8 cellular contexts compared by ENCODE assay signal in the genomic region with DNA sequence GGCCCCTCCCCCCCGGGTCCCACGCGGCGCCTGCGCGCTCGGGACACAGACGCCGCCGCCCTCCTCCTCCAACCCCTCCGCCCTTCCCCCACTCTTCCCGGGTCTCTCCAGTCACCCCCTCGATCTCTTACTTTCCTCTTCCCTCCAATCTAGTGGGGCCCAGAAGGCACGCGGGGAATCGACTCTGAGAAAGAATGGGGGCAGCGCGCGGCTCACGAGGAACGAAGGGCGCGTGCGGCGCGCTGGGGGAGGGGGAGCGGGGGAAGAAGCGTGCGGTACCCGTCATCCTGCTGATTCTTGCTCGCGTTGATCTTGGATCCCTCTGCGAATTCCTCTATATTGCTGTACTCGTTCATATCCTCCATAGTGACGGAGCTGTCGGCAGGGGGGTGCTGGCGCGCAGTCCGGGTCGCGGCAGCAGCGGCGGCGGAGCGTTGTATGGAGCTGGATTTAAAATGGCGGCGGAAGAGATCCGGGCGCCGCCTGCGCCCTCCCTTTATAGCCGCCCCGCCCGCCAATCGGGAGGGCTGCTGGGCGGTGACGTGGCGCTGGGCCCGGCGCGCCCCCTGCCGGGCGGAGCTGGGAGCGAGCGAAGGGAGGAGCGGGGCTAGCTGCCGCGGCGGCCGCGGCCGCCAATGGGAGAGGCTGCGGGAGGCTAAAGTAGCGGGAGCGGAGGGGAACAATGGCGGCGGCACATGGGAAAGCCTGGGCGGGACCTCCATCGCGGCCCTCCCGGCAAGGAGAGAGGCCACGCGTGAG. TPM values are rescaled to one million over a fixed set of nuclear protein-coding genes. Genes with fewer than 3 reads are reported as not detected.
A peak's percentile ranks its signal among the peaks of the same experiment; 100 is the strongest.
DNase-seq lines count a peak whose midpoint lies in the region; ATAC-seq and TF ChIP-seq lines count a peak whose summit lies in the region.

No MANE protein-coding gene starts in this region.

- H3K27ac ChIP-seq in HL-60 (replicated peaks) (peak overlapping the region; percentile 99), ectodermal cell (ENCODE audit: insufficient read depth, low read depth, low read length, poor library complexity, severe bottlenecking) (peak overlapping the region; percentile 99)

- H3K36me3 Mint-ChIP-seq in activated CD8-positive, alpha-beta T cell treated with anti-CD3 and anti-CD28 coated beads for 36 hours (ENCODE audit: low read depth): peaks cover 79% of the 10 kb centered on the region
- peaks cover 17% of the 10 kb centered on the region for H3K36me3 Mint-ChIP-seq in memory B cell

- ATAC-seq in GM19463 (IDR thresholded peaks at IDR 0.05; ENCODE audit: unreplicated experiment) (peak; percentile 53), memory B cell (ENCODE audit: low read depth) (peak; percentile 53)
- peak; percentile 61 for ATAC-seq in activated CD8-positive, alpha-beta T cell treated with anti-CD3 and anti-CD28 coated beads for 36 hours

- no peaks in the 10 kb centered on the region for H3K9me3 Mint-ChIP-seq in activated CD8-positive, alpha-beta T cell treated with anti-CD3 and anti-CD28 coated beads for 36 hours
- H3K9me3 Mint-ChIP-seq in memory B cell: no peaks in the 10 kb centered on the region

- DNase-seq in CMK (ENCODE audit: low read depth): peak; percentile 66
- peak; percentile 65 to 89 for DNase-seq in HL-60 (ENCODE audit: low read depth in 1 of 2, low spot score in 1 of 2)
- peak; percentile 57 for DNase-seq in NCI-H82 treated with DMSO at 0.1 percent for 48 hours (lab: John Stamatoyannopoulos, UW; ENCODE audit: unreplicated experiment)
- DNase-seq in activated CD8-positive, alpha-beta T cell treated with anti-CD3 and anti-CD28 coated beads for 36 hours: peak; percentile 90
- peak; percentile 97 for DNase-seq in memory B cell (ENCODE audit: low spot score in 2 of 2)
- DNase-seq in stimulated activated CD8-positive, alpha-beta memory T cell treated with anti-CD3 and anti-CD28 coated beads, Interleukin-12 subunit alpha, Interleukin-12 subunit beta, amount 100 ng/mL, for 24 hours (ENCODE audit: extremely low read depth): peak; percentile 85

- peaks cover 53% of the 10 kb centered on the region for H3K4me1 Mint-ChIP-seq in activated CD8-positive, alpha-beta T cell treated with anti-CD3 and anti-CD28 coated beads for 36 hours (ENCODE audit: low read depth)
- H3K4me1 Mint-ChIP-seq in memory B cell: peaks cover 23% of the 10 kb centered on the region

- H3K27me3 ChIP-seq in HL-60 (ENCODE audit: insufficient read depth, poor library complexity, severe bottlenecking): no peaks in the 10 kb centered on the region
- H3K27me3 ChIP-seq in ectodermal cell (ENCODE audit: control insufficient read depth, insufficient read depth, low read length, poor library complexity, severe bottlenecking): no peaks in the 10 kb centered on the region

- H3K4me3 ChIP-seq in HL-60 (replicated peaks; ENCODE audit: insufficient read depth, low read length) (peak overlapping the region; percentile 93), ectodermal cell (ENCODE audit: insufficient read depth, low read depth, low read length) (peak overlapping the region; percentile 58)

- H3K27me3 Mint-ChIP-seq in activated CD8-positive, alpha-beta T cell treated with anti-CD3 and anti-CD28 coated beads for 36 hours: no peaks in the 10 kb centered on the region
- no peaks in the 10 kb centered on the region for H3K27me3 Mint-ChIP-seq in memory B cell

- POLR2A ChIA-PET in activated CD8-positive, alpha-beta T cell treated with anti-CD3 and anti-CD28 coated beads for 36 hours (lab: Charles Lee): interaction anchor here (0.7 to 8.1 kb wide), 20 partner anchors 9 to 681 kb away, joined by 3 to 193 read pairs (median 5); partner anchors contain the start of genes HNRNPD and THAP9

- peak overlapping the region; percentile 97 for H3K4me3 Mint-ChIP-seq in activated CD8-positive, alpha-beta T cell treated with anti-CD3 and anti-CD28 coated beads for 36 hours
- peak overlapping the region; percentile 98 for H3K4me3 Mint-ChIP-seq in memory B cell

- peaks cover 28% of the 10 kb centered on the region for H3K36me3 ChIP-seq in ectodermal cell (ENCODE audit: control insufficient read depth, insufficient read depth, low read length)

- CTCF ChIA-PET in activated CD8-positive, alpha-beta T cell treated with anti-CD3 and anti-CD28 coated beads for 36 hours (lab: Charles Lee): interaction anchor here (0.6 to 2.1 kb wide), 14 partner anchors 8 to 144 kb away, joined by 3 to 12 read pairs (median 6); partner anchors contain the start of gene HNRNPD

- peak overlapping the region; percentile 99 for H3K27ac Mint-ChIP-seq in activated CD8-positive, alpha-beta T cell treated with anti-CD3 and anti-CD28 coated beads for 36 hours
- peak overlapping the region; percentile 96 for H3K27ac Mint-ChIP-seq in memory B cell

- 0% methylated on average over 83 of the region's 83 CpGs for WGBS in ectodermal cell, 2 experiments

- H3K4me1 ChIP-seq in ectodermal cell (ENCODE audit: control insufficient read depth, insufficient read depth, low read length): peaks cover 4% of the 10 kb centered on the region

- intact Hi-C loops in activated CD8-positive, alpha-beta T cell treated with anti-CD3 and anti-CD28 coated beads for 36 hours (cut with micrococcal nuclease): loop anchor here (10.0 kb wide), 1 partner anchor 466 kb away; the partner anchor contains the start of gene SEC31A

- no peaks in the 10 kb centered on the region for H3K9me3 ChIP-seq in ectodermal cell (ENCODE audit: control insufficient read depth, low read length)

- peak; percentile 62 for TF ChIP-seq CTCF in HL-60 (IDR thresholded peaks at IDR 0.05; ENCODE audit: insufficient read depth, low read length)
- peak; percentile 89 for TF ChIP-seq CTCF in activated CD8-positive, alpha-beta T cell treated with anti-CD3 and anti-CD28 coated beads for 36 hours (IDR thresholded peaks at IDR 0.05)

RNA-seq across cellular contexts. Expression of gene HNRNPDL, which starts 1.1 kb away (rescaled TPM):
- 100 to 1,000 TPM; 330 to 339 TPM for total RNA-seq in activated CD8-positive, alpha-beta T cell treated with anti-CD3 and anti-CD28 coated beads for 36 hours
- polyA plus RNA-seq in ectodermal cell (2013, experiment 1 of 4): 690 TPM
- polyA plus RNA-seq in ectodermal cell (2013, experiment 2 of 4): 638 TPM
- polyA plus RNA-seq in ectodermal cell (2013, experiment 3 of 4): 424 TPM
- polyA plus RNA-seq in ectodermal cell (2013, experiment 4 of 4): 474 TPM

RNA-seq across cellular contexts. Expression of gene ENOPH1, which starts 1.2 kb away (rescaled TPM):
- 10 to 100 TPM; 78.9 to 83.5 TPM for total RNA-seq in activated CD8-positive, alpha-beta T cell treated with anti-CD3 and anti-CD28 coated beads for 36 hours
- polyA plus RNA-seq in ectodermal cell (2013, experiment 1 of 4): 50.6 TPM
- polyA plus RNA-seq in ectodermal cell (2013, experiment 2 of 4): 48.2 TPM
- 40.7 TPM for polyA plus RNA-seq in ectodermal cell (2013, experiment 3 of 4)
- 45.2 TPM for polyA plus RNA-seq in ectodermal cell (2013, experiment 4 of 4)

RNA-seq across cellular contexts. Expression of gene HNRNPD, which starts 55.4 kb away (rescaled TPM):
- 100 to 1,000 TPM; 384 to 403 TPM for total RNA-seq in activated CD8-positive, alpha-beta T cell treated with anti-CD3 and anti-CD28 coated beads for 36 hours
- 733 TPM for polyA plus RNA-seq in ectodermal cell (2013, experiment 1 of 4)
- 715 TPM for polyA plus RNA-seq in ectodermal cell (2013, experiment 2 of 4)
- 425 TPM for polyA plus RNA-seq in ectodermal cell (2013, experiment 3 of 4)
- polyA plus RNA-seq in ectodermal cell (2013, experiment 4 of 4): 446 TPM

Comparison
In these comparisons a context has a peak if more than half of its experiments do, and no peak if none do; other contexts are left out.
1. Peak in every context shown above with its lines: DNase-seq, ATAC-seq, H3K4me3 ChIP-seq and H3K27ac ChIP-seq.